In genomic region chr6:130838971-130839370, GRCh38 we compare ENCODE assay signal across 1 cellular context.
TF ChIP-seq lines count a peak whose summit lies in the region.

No MANE protein-coding gene starts in this region.

TF ChIP-seq in HepG2, 621 proteins besides CTCF, POLR2A, EP300 and RAD21:
- TF ChIP-seq NONO (IDR thresholded peaks at IDR 0.05) (no peak), NONO (CRISPR knock-in tag; conservative IDR thresholded peaks at IDR 0.05) (0 out of 2 replicates have a peak, but pooled peaks have one; percentile 13), PCBP2 (optimal IDR thresholded peaks at IDR 0.05; ENCODE audit: low read depth, low read length, poor library complexity, severe bottlenecking) (no peak)
